ENCODE assay signal across 8 cellular contexts in genomic region chr22:46798366-46799057, GRCh38. TPM values are rescaled to one million over a fixed set of nuclear protein-coding genes. Genes with fewer than 3 reads are reported as not detected.
DNase-seq lines count a peak whose midpoint lies in the region; ATAC-seq and TF ChIP-seq lines count a peak whose summit lies in the region.

No MANE protein-coding gene starts in this region.

- no peak overlapping the region for H2BK120ac ChIP-seq in trophoblast cell (ENCODE audit: insufficient read depth, low read length, poor library complexity)

- H3K23ac ChIP-seq in trophoblast cell (ENCODE audit: low read length) = no peak overlapping the region

- H3K27ac Mint-ChIP-seq in glutamatergic neuron (ENCODE audit: unreplicated experiment) = no peak overlapping the region
- H3K27ac Mint-ChIP-seq in type B pancreatic cell = peak overlapping the region; percentile 67

- H3K9me3 Mint-ChIP-seq in glutamatergic neuron (ENCODE audit: unreplicated experiment) (peaks cover 4% of the 10 kb centered on the region), type B pancreatic cell (no peaks in the 10 kb centered on the region)

- in situ Hi-C loops in KBM-7 (cut with MboI; ENCODE audit: low pct_unique_long_range_greater_than_20kb, low sequenced_read_pairs) = no loop called here

- no peak overlapping the region for H2BK5ac ChIP-seq in trophoblast cell (ENCODE audit: low read depth, low read length, poor library complexity)

- no peak overlapping the region for H2BK12ac ChIP-seq in trophoblast cell (ENCODE audit: low read length)

- H3K4me1 ChIP-seq in SK-N-SH (ENCODE audit: control insufficient read depth in 1 of 2, insufficient read depth in 2 of 2, low read depth in 1 of 2, low read length in 1 of 2) (peaks cover 0 to 3% of the 10 kb centered on the region in 2 experiments; a peak in 1 of 4 replicates), trophoblast cell (ENCODE audit: control insufficient read depth in 1 of 2, insufficient read depth in 2 of 2, low read length in 2 of 2) (no peaks in the 10 kb centered on the region)

- WGBS in SK-N-SH (ENCODE audit: low lambda C conversion rate) = 5% methylated on average over 7 of the region's 22 CpGs
- no CpG with 5 or more reads among the region's 22 CpGs for WGBS in trophoblast cell (ENCODE audit: extremely low coverage, insufficient coverage, insufficient read length)

- no peak for ATAC-seq in HG03135 (IDR thresholded peaks at IDR 0.05; ENCODE audit: unreplicated experiment)

- H3K4ac ChIP-seq in trophoblast cell (ENCODE audit: low read depth, low read length) = no peak overlapping the region

- H2AFZ ChIP-seq in SK-N-SH (ENCODE audit: low read depth) (no peak overlapping the region), trophoblast cell (ENCODE audit: insufficient read depth, low read length, poor library complexity) (no peak overlapping the region)

- H3K79me1 ChIP-seq in trophoblast cell (ENCODE audit: low read length) = no peaks in the 10 kb centered on the region

- H2AK5ac ChIP-seq in trophoblast cell (ENCODE audit: low read length) = no peak overlapping the region

- no peak overlapping the region for H3K14ac ChIP-seq in trophoblast cell (ENCODE audit: low read length)

- DNase-seq in Daoy (ENCODE audit: low read depth) (peak; percentile 73), KBM-7 (peak; percentile 63), SK-N-SH (peak; percentile 90), glutamatergic neuron (peak; percentile 93), trophoblast cell (peak; percentile 70 to 90), type B pancreatic cell (ENCODE audit: extremely low spot score, unreplicated experiment) (peak; percentile 87)
- DNase-seq in activated naive CD4-positive, alpha-beta T cell treated with anti-CD3 and anti-CD28 coated beads, Interleukin-2, amount 50 U/mL, for 16 hours = peak; percentile 79

- H4K8ac ChIP-seq in trophoblast cell (ENCODE audit: low read depth, low read length) = no peak overlapping the region

- peaks cover 6% of the 10 kb centered on the region for H3F3A ChIP-seq in SK-N-SH (replicated peaks; ENCODE audit: insufficient read depth)

- H3K4me3 ChIP-seq in SK-N-SH (ENCODE audit: low read depth in 2 of 2, low read length in 1 of 2) = peak overlapping the region in 1 of 2 experiments; percentile 27; a peak in 1 of 4 replicates
- H3K4me3 ChIP-seq in trophoblast cell (ENCODE audit: low read depth, low read length) = no peak overlapping the region

- H3K18ac ChIP-seq in trophoblast cell (ENCODE audit: low read length) = no peak overlapping the region

- H3K79me2 ChIP-seq in SK-N-SH (ENCODE audit: insufficient read depth) (peaks cover 3% of the 10 kb centered on the region; the same call in 1 of the 2 replicates), trophoblast cell (ENCODE audit: control insufficient read depth, insufficient read depth, low read length, poor library complexity) (no peaks in the 10 kb centered on the region)

- H3K27me3 Mint-ChIP-seq in glutamatergic neuron (ENCODE audit: unreplicated experiment) = peaks cover 8% of the 10 kb centered on the region
- H3K27me3 Mint-ChIP-seq in type B pancreatic cell = no peaks in the 10 kb centered on the region

- peak; percentile 96 for TF ChIP-seq RAD21 in SK-N-SH (IDR thresholded peaks at IDR 0.05; ENCODE audit: low read length)

- TF ChIP-seq CTCF in SK-N-SH (IDR thresholded peaks at IDR 0.05) (peak; percentile 95), glutamatergic neuron (IDR thresholded peaks at IDR 0.05; ENCODE audit: partially characterized antibody, unreplicated experiment) (peak; percentile 92), type B pancreatic cell (conservative IDR thresholded peaks at IDR 0.05) (peak; percentile 96)

- CTCF ChIA-PET in SK-N-SH (lab: Yijun Ruan, JAX) = interaction anchor here (0.6 to 2.2 kb wide), 49 partner anchors 10 to 914 kb away, joined by 3 to 13 read pairs (median 3); no protein-coding TSS in a partner anchor

- H3K9ac ChIP-seq in SK-N-SH (no peak overlapping the region), trophoblast cell (ENCODE audit: low read length) (no peak overlapping the region)

- H4K20me1 ChIP-seq in SK-N-SH (ENCODE audit: insufficient read depth) = peaks cover 12% of the 10 kb centered on the region; the same call in 1 of the 2 replicates

- no peaks in the 10 kb centered on the region for H3K27me3 ChIP-seq in SK-N-SH (ENCODE audit: insufficient read depth)
- H3K27me3 ChIP-seq in trophoblast cell (ENCODE audit: insufficient read depth, low read length) = no peaks in the 10 kb centered on the region

- H4K91ac ChIP-seq in trophoblast cell (ENCODE audit: low read depth, low read length) = no peak overlapping the region

- H4K12ac ChIP-seq in trophoblast cell (ENCODE audit: low read depth, low read length) = no peak overlapping the region

- H3K4me2 ChIP-seq in SK-N-SH (no peak overlapping the region), trophoblast cell (ENCODE audit: low read length) (no peak overlapping the region)

- H3K36me3 ChIP-seq in SK-N-SH (replicated peaks in 1 of 2; ENCODE audit: control insufficient read depth in 1 of 2, insufficient read depth in 2 of 2, low read length in 1 of 2) = peaks cover 12 to 36% of the 10 kb centered on the region in 2 experiments
- H3K36me3 ChIP-seq in trophoblast cell (ENCODE audit: control insufficient read depth in 1 of 2, insufficient read depth in 2 of 2, low read length in 2 of 2) = peaks cover 31 to 32% of the 10 kb centered on the region in 2 experiments

- H3K9me2 ChIP-seq in SK-N-SH = no peaks in the 10 kb centered on the region

- no peaks in the 10 kb centered on the region for H3K36me3 Mint-ChIP-seq in glutamatergic neuron (ENCODE audit: unreplicated experiment)
- peaks cover 8% of the 10 kb centered on the region for H3K36me3 Mint-ChIP-seq in type B pancreatic cell

- H3K27ac ChIP-seq in SK-N-SH (ENCODE audit: low read depth in 2 of 2, low read length in 1 of 2) (no peak overlapping the region), trophoblast cell (ENCODE audit: low read depth, low read length) (no peak overlapping the region)

- H3K4me3 Mint-ChIP-seq in glutamatergic neuron (ENCODE audit: unreplicated experiment) = no peak overlapping the region
- H3K4me3 Mint-ChIP-seq in type B pancreatic cell = no peak overlapping the region

- POLR2A ChIA-PET in SK-N-SH (lab: Yijun Ruan, JAX) = interaction anchor here (0.6 kb wide), 1 partner anchor 36 kb away, joined by 3 read pairs; the partner anchor contains the start of gene TBC1D22A

- H3K4me1 Mint-ChIP-seq in glutamatergic neuron (ENCODE audit: low read depth, unreplicated experiment) = peaks cover 11% of the 10 kb centered on the region
- H3K4me1 Mint-ChIP-seq in type B pancreatic cell (ENCODE audit: unreplicated experiment) = peaks cover 23% of the 10 kb centered on the region

- H3K9me3 ChIP-seq in SK-N-SH (no peaks in the 10 kb centered on the region), trophoblast cell (ENCODE audit: insufficient read depth, low read depth, low read length) (no peaks in the 10 kb centered on the region)

- TF ChIP-seq EP300 in SK-N-SH (IDR thresholded peaks at IDR 0.05; ENCODE audit: borderline replicate concordance in 1 of 2, low read depth in 1 of 2, low read length in 1 of 2) = no peak

TF ChIP-seq in SK-N-SH, 30 proteins besides CTCF, POLR2A, EP300 and RAD21:
- TF ChIP-seq SMC3 (IDR thresholded peaks at IDR 0.05; ENCODE audit: low read depth, low read length) (peak; percentile 95), JUND (IDR thresholded peaks at IDR 0.05) (no peak), ZBTB33 (IDR thresholded peaks at IDR 0.05; ENCODE audit: borderline replicate concordance, low read depth) (no peak), RFX5 (IDR thresholded peaks at IDR 0.05; ENCODE audit: low read length) (no peak), ELF1 (IDR thresholded peaks at IDR 0.05) (no peak), MAX (IDR thresholded peaks at IDR 0.05; ENCODE audit: low read depth) (0 out of 2 replicates have a peak, but pooled peaks have one; percentile 29)

RNA-seq across cellular contexts. Expression of gene TBC1D22A, which starts 36.1 kb away (rescaled TPM):
- 6.7 and 8.7 TPM in 2 replicates for total RNA-seq in Daoy (2014; rRNA removed; shearing (Covaris generic))
- 14.5 and 16.5 TPM in 2 replicates for polyA plus RNA-seq in SK-N-SH (2012; rRNA removed)
- 12.8 and 14.4 TPM in 2 replicates for polyA plus RNA-seq in SK-N-SH (2012; cell fraction: cytosol; rRNA removed)
- 16.3 and 19.4 TPM in 2 replicates for polyA plus RNA-seq in SK-N-SH (2012; cell fraction: nucleus; rRNA removed)
- total RNA-seq in glutamatergic neuron (ENCODE audit: unreplicated experiment) = 23.0 TPM
- 14.7 and 15.8 TPM in 2 replicates for polyA plus RNA-seq in trophoblast cell (2013)
- 16.2 and 24.6 TPM in 2 replicates for total RNA-seq in type B pancreatic cell (ENCODE audit: low replicate concordance)
